In genomic region chr1:165659581-165659895, GRCh38 we compare ENCODE assay signal across 29 cellular contexts. TPM values are rescaled to one million over a fixed set of nuclear protein-coding genes. Genes with fewer than 3 reads are reported as not detected.
DNase-seq lines count a peak whose midpoint lies in the region; ATAC-seq and TF ChIP-seq lines count a peak whose summit lies in the region.
"Had no signal": no experiment of that assay in that cellular context is flagged by ENCODE, and none has a peak within 500 bp of the region (broad histone marks: within the 10 kb centered on the region; RNA-seq: fewer than 3 reads in every experiment).

No MANE protein-coding gene starts in this region.

- H3K27me3 ChIP-seq in IMR-90 (ENCODE audit: control insufficient read depth, insufficient read depth, low read length) (no peaks in the 10 kb centered on the region), neuronal stem cell (ENCODE audit: control insufficient read depth in 3 of 3, insufficient read depth in 3 of 3, low read depth in 1 of 3, low read length in 3 of 3) (no peaks in the 10 kb centered on the region)
- H3K27me3 ChIP-seq: gastroesophageal sphincter, sigmoid colon, testis had no signal

- no peaks in the 10 kb centered on the region for H3K4me1 ChIP-seq in IMR-90 (ENCODE audit: control insufficient read depth, insufficient read depth, low read length)
- H3K4me1 ChIP-seq in neuronal stem cell (ENCODE audit: control insufficient read depth in 2 of 2, insufficient read depth in 1 of 2, low read depth in 1 of 2, low read length in 2 of 2), result no peaks in the 10 kb centered on the region
- H3K4me1 ChIP-seq: gastroesophageal sphincter, prostate gland, sigmoid colon had no signal

- H2BK5ac ChIP-seq in IMR-90 (ENCODE audit: low read depth, low read length, poor library complexity, severe bottlenecking) (no peak overlapping the region), neuronal stem cell (ENCODE audit: low read length) (no peak overlapping the region)

- no peak overlapping the region for H2AK5ac ChIP-seq in IMR-90 (ENCODE audit: low read depth, low read length)
- H2AK5ac ChIP-seq in neuronal stem cell (ENCODE audit: low read depth, low read length), result no peak overlapping the region

- no peak for TF ChIP-seq CTCF in activated CD8-positive, alpha-beta T cell treated with anti-CD3 and anti-CD28 coated beads for 36 hours (IDR thresholded peaks at IDR 0.05)
- TF ChIP-seq CTCF in IMR-90 (conservative IDR thresholded peaks at IDR 0.05; ENCODE audit: low read depth, low read length), result no peak
- TF ChIP-seq CTCF in Calu3 (IDR thresholded peaks at IDR 0.05; ENCODE audit: unreplicated experiment), result no peak

- no peak overlapping the region for H3K18ac ChIP-seq in IMR-90 (ENCODE audit: low read depth, low read length)
- no peak overlapping the region for H3K18ac ChIP-seq in neuronal stem cell (ENCODE audit: low read length)

- TF ChIP-seq POLR2A in IMR-90 (IDR thresholded peaks at IDR 0.05; ENCODE audit: low read depth, low read length), result no peak

- H3K56ac ChIP-seq in IMR-90 (ENCODE audit: extremely low read depth, insufficient read depth, low read length), result no peak overlapping the region

- peak overlapping the region; percentile 9 for H3K27ac Mint-ChIP-seq in activated CD8-positive, alpha-beta T cell treated with anti-CD3 and anti-CD28 coated beads for 36 hours
- H3K27ac Mint-ChIP-seq in activated CD8-positive, alpha-beta T cell treated with anti-CD3 and anti-CD28 coated beads, Interleukin-2, amount 10 ng/mL, durations not matched to agents 7 days and 5 days, result no peak overlapping the region
- H3K27ac Mint-ChIP-seq in Calu3 (ENCODE audit: unreplicated experiment), result no peak overlapping the region
- H3K27ac Mint-ChIP-seq: activated T-helper 2 cell treated with anti-CD3 and anti-CD28 coated beads, Interferon-gamma antibody, Interleukin-2, Interleukin-4, amounts not matched to agents 10 μg/mL and 5 μg/mL and 100 μg/mL, durations not matched to agents 14 hours and 24 hours and 36 hours had no signal

- no peak overlapping the region for H3K4me2 ChIP-seq in IMR-90 (ENCODE audit: low read depth, low read length)
- no peak overlapping the region for H3K4me2 ChIP-seq in neuronal stem cell (ENCODE audit: insufficient read depth, low read length, poor library complexity, severe bottlenecking)

- TF ChIP-seq RAD21 in IMR-90 (IDR thresholded peaks at IDR 0.05; ENCODE audit: low read length), result no peak

- BruUV-seq in IMR-90 (replicated peaks; lab: Mats Ljungman, UMichigan) (no TSS peak), Calu3 (replicated peaks; lab: Mats Ljungman, UMichigan) (no TSS peak)

- H3K9me3 Mint-ChIP-seq in activated CD8-positive, alpha-beta T cell treated with anti-CD3 and anti-CD28 coated beads for 36 hours, result no peaks in the 10 kb centered on the region
- no peaks in the 10 kb centered on the region for H3K9me3 Mint-ChIP-seq in activated CD8-positive, alpha-beta T cell treated with anti-CD3 and anti-CD28 coated beads, Interleukin-2, amount 10 ng/mL, durations not matched to agents 7 days and 5 days (ENCODE audit: insufficient read depth)
- no peaks in the 10 kb centered on the region for H3K9me3 Mint-ChIP-seq in Calu3 (ENCODE audit: low read depth, unreplicated experiment)
- H3K9me3 Mint-ChIP-seq: activated T-helper 2 cell treated with anti-CD3 and anti-CD28 coated beads, Interferon-gamma antibody, Interleukin-2, Interleukin-4, amounts not matched to agents 10 μg/mL and 5 μg/mL and 100 μg/mL, durations not matched to agents 14 hours and 24 hours and 36 hours; CD8-positive, alpha-beta memory T cell; central memory CD8-positive, alpha-beta T cell; neural crest cell had no signal

- no peak for DNase-seq in activated CD8-positive, alpha-beta T cell treated with anti-CD3 and anti-CD28 coated beads for 36 hours
- DNase-seq in activated CD8-positive, alpha-beta T cell treated with anti-CD3 and anti-CD28 coated beads, Interleukin-2, amount 10 ng/mL, durations not matched to agents 7 days and 5 days, result no peak
- no peak for DNase-seq in IMR-90
- DNase-seq in iPS DF 19.7 (ENCODE audit: low read depth, low spot score), result peak; percentile 60
- peak; percentile 8 for DNase-seq in neuronal stem cell (ENCODE audit: low spot score)
- DNase-seq in Calu3, result no peak
- DNase-seq in left ventricle myocardium superior, result no peak
- no peak for DNase-seq in NCI-H1694 (lab: John Stamatoyannopoulos, UW)
- DNase-seq: activated CD4-positive, alpha-beta T cell treated with anti-CD3 and anti-CD28 coated beads, Interleukin-2, amount 50 U/mL, for 1 hour; CD8-positive, alpha-beta memory T cell; dermis blood vessel endothelial cell; hippocampal formation; mammary epithelial cell; NCI-H1105; NCI-H1930; NCI-H526; SIG-M5; sigmoid colon; stimulated activated CD4-positive, alpha-beta T cell treated with anti-CD3 and anti-CD28 coated beads, Interleukin-15, amount 100 ng/mL, for 24 hours; stimulated activated naive CD4-positive, alpha-beta T cell treated with Interleukin-2 at 50 U/mL for 16 hours; SW 1271; testis had no signal

- H2BK120ac ChIP-seq in IMR-90 (ENCODE audit: low read depth, low read length) (no peak overlapping the region), neuronal stem cell (ENCODE audit: low read depth, low read length) (no peak overlapping the region)

- H3K27ac ChIP-seq in IMR-90 (ENCODE audit: insufficient read depth, low read length) (no peak overlapping the region), neuronal stem cell (replicated peaks; ENCODE audit: low read length) (no peak overlapping the region)
- H3K27ac ChIP-seq: 22Rv1, prostate gland, sigmoid colon, testis had no signal

- no CpG with 5 or more reads among the region's 3 CpGs for WGBS in IMR-90 (ENCODE audit: extremely low coverage in 2 of 2, insufficient read length in 1 of 2), 2 experiments
- WGBS in neuronal stem cell (ENCODE audit: extremely low coverage in 2 of 2, insufficient read length in 2 of 2, insufficient replicate concordance in 1 of 2), 2 donors, result no CpG with 5 or more reads among the region's 3 CpGs

- CTCF ChIA-PET in activated CD8-positive, alpha-beta T cell treated with anti-CD3 and anti-CD28 coated beads for 36 hours (lab: Charles Lee), result no interaction called here
- CTCF ChIA-PET in activated CD8-positive, alpha-beta T cell treated with anti-CD3 and anti-CD28 coated beads, Interleukin-2, amount 10 ng/mL, durations not matched to agents 7 days and 5 days (lab: Charles Lee), result no interaction called here
- CTCF ChIA-PET in IMR-90 (lab: Yijun Ruan, JAX), result no interaction called here
- CTCF ChIA-PET in Calu3 (lab: Charles Lee), result interaction anchor here (1.2 kb wide), 1 partner anchor 530 kb away, joined by 4 read pairs; no protein-coding TSS in a partner anchor

- dilution Hi-C loops in IMR-90 (cut with HindIII; ENCODE audit: low sequenced_read_pairs, unreplicated experiment), result no loop called here

- H3K79me1 ChIP-seq in IMR-90 (ENCODE audit: low read depth in 1 of 2, low read length in 2 of 2) (peaks cover 0 to 4% of the 10 kb centered on the region in 2 experiments; a peak in 1 of 4 replicates), neuronal stem cell (ENCODE audit: low read depth, low read length) (no peaks in the 10 kb centered on the region)

- intact Hi-C loops in activated CD8-positive, alpha-beta T cell treated with anti-CD3 and anti-CD28 coated beads for 36 hours (cut with micrococcal nuclease), result no loop called here
- intact Hi-C loops in IMR-90 (cut with micrococcal nuclease), result no loop called here
- intact Hi-C loops in Calu3 (cut with micrococcal nuclease; ENCODE audit: unreplicated experiment), result no loop called here
- intact Hi-C loops in left ventricle myocardium superior (cut with micrococcal nuclease), result no loop called here

- POLR2A ChIA-PET in activated CD8-positive, alpha-beta T cell treated with anti-CD3 and anti-CD28 coated beads for 36 hours (lab: Charles Lee), result interaction anchor here (0.6 kb wide), 1 partner anchor 93 kb away, joined by 3 read pairs; no protein-coding TSS in a partner anchor
- POLR2A ChIA-PET in activated CD8-positive, alpha-beta T cell treated with anti-CD3 and anti-CD28 coated beads, Interleukin-2, amount 10 ng/mL, durations not matched to agents 7 days and 5 days (lab: Charles Lee), result no interaction called here
- POLR2A ChIA-PET in IMR-90 (lab: Charles Lee; ENCODE audit: unreplicated experiment), result no interaction called here

- no peak overlapping the region for H4K91ac ChIP-seq in IMR-90 (ENCODE audit: insufficient read depth, low read depth, low read length)
- H4K91ac ChIP-seq in neuronal stem cell (ENCODE audit: low read depth, low read length, poor library complexity), result no peak overlapping the region

- H3K9ac ChIP-seq in IMR-90 (ENCODE audit: low read depth, low read length) (no peak overlapping the region), neuronal stem cell (ENCODE audit: low read depth, low read length, poor library complexity) (no peak overlapping the region)

- H4K8ac ChIP-seq in IMR-90 (ENCODE audit: low read depth in 2 of 2, low read length in 2 of 2) (no peak overlapping the region), neuronal stem cell (ENCODE audit: low read depth, low read length) (no peak overlapping the region)

- H3K9me3 ChIP-seq in IMR-90 (ENCODE audit: control insufficient read depth, insufficient read depth, low read length), result no peaks in the 10 kb centered on the region
- no peaks in the 10 kb centered on the region for H3K9me3 ChIP-seq in neuronal stem cell (replicated peaks in 1 of 2; ENCODE audit: control insufficient read depth in 2 of 2, insufficient read depth in 1 of 2, low read depth in 1 of 2, low read length in 2 of 2)
- H3K9me3 ChIP-seq: gastroesophageal sphincter, prostate gland, sigmoid colon, testis had no signal

- H3K4ac ChIP-seq in IMR-90 (ENCODE audit: low read depth, low read length) (no peak overlapping the region), neuronal stem cell (ENCODE audit: low read length) (no peak overlapping the region)

- H3K4me1 Mint-ChIP-seq in activated CD8-positive, alpha-beta T cell treated with anti-CD3 and anti-CD28 coated beads for 36 hours (ENCODE audit: low read depth), result no peaks in the 10 kb centered on the region
- no peaks in the 10 kb centered on the region for H3K4me1 Mint-ChIP-seq in activated CD8-positive, alpha-beta T cell treated with anti-CD3 and anti-CD28 coated beads, Interleukin-2, amount 10 ng/mL, durations not matched to agents 7 days and 5 days (ENCODE audit: low read depth)
- no peaks in the 10 kb centered on the region for H3K4me1 Mint-ChIP-seq in Calu3 (ENCODE audit: low read depth, unreplicated experiment)
- H3K4me1 Mint-ChIP-seq: CD8-positive, alpha-beta memory T cell; central memory CD8-positive, alpha-beta T cell; neural crest cell had no signal

- H3K27me3 Mint-ChIP-seq in activated CD8-positive, alpha-beta T cell treated with anti-CD3 and anti-CD28 coated beads for 36 hours, result no peaks in the 10 kb centered on the region
- H3K27me3 Mint-ChIP-seq in activated CD8-positive, alpha-beta T cell treated with anti-CD3 and anti-CD28 coated beads, Interleukin-2, amount 10 ng/mL, durations not matched to agents 7 days and 5 days (ENCODE audit: low read depth), result no peaks in the 10 kb centered on the region
- no peaks in the 10 kb centered on the region for H3K27me3 Mint-ChIP-seq in Calu3 (ENCODE audit: unreplicated experiment)
- H3K27me3 Mint-ChIP-seq: CD8-positive, alpha-beta memory T cell; central memory CD8-positive, alpha-beta T cell had no signal

- H2AK9ac ChIP-seq in IMR-90 (replicated peaks; ENCODE audit: low read depth, low read length, poor library complexity), result no peak overlapping the region

- no peak overlapping the region for H2BK12ac ChIP-seq in neuronal stem cell (ENCODE audit: low read length)

- no peak for ATAC-seq in activated CD8-positive, alpha-beta T cell treated with anti-CD3 and anti-CD28 coated beads for 36 hours
- ATAC-seq in activated CD8-positive, alpha-beta T cell treated with anti-CD3 and anti-CD28 coated beads, Interleukin-2, amount 10 ng/mL, durations not matched to agents 7 days and 5 days, result no peak
- ATAC-seq in IMR-90 (ENCODE audit: low read depth) (peak; percentile 38), left ventricle myocardium superior (no peak)
- ATAC-seq: gastroesophageal sphincter, K562 had no signal

- H3K14ac ChIP-seq in IMR-90 (replicated peaks; ENCODE audit: low read depth, low read length), result no peak overlapping the region
- no peak overlapping the region for H3K14ac ChIP-seq in neuronal stem cell (ENCODE audit: low read length)

- no peak overlapping the region for H2BK15ac ChIP-seq in IMR-90 (ENCODE audit: low read depth, low read length)
- H2BK15ac ChIP-seq in neuronal stem cell (ENCODE audit: low read length), result no peak overlapping the region

- no peak overlapping the region for H2BK20ac ChIP-seq in IMR-90 (ENCODE audit: low read depth, low read length)

- peaks cover 2% of the 10 kb centered on the region for H3K9me1 ChIP-seq in IMR-90 (ENCODE audit: insufficient read depth, low read length)

- H2AFZ ChIP-seq in IMR-90 (replicated peaks; ENCODE audit: low read length, poor library complexity) (no peak overlapping the region), neuronal stem cell (ENCODE audit: low read length) (no peak overlapping the region)

- no peaks in the 10 kb centered on the region for H4K20me1 ChIP-seq in IMR-90 (ENCODE audit: insufficient read depth, low read length)

- no peak overlapping the region for H3K23ac ChIP-seq in IMR-90 (ENCODE audit: low read depth, low read length)
- no peak overlapping the region for H3K23ac ChIP-seq in neuronal stem cell (ENCODE audit: low read depth, low read length, poor library complexity)

- H3K4me3 ChIP-seq in IMR-90 (ENCODE audit: insufficient read depth, low read depth, low read length) (no peak overlapping the region), neuronal stem cell (ENCODE audit: low read length in 2 of 2) (no peak overlapping the region)
- H3K4me3 ChIP-seq: gastroesophageal sphincter, K562, prostate gland, sigmoid colon, testis had no signal

- in situ Hi-C loops in IMR-90 (cut with MboI; ENCODE audit: low sequenced_read_pairs), result no loop called here

- H4K5ac ChIP-seq in IMR-90 (ENCODE audit: low read depth, low read length), result no peak overlapping the region

- H3K36me3 ChIP-seq in IMR-90 (ENCODE audit: control insufficient read depth, insufficient read depth, low read length) (peaks cover 38% of the 10 kb centered on the region), neuronal stem cell (replicated peaks in 1 of 2; ENCODE audit: control insufficient read depth in 2 of 2, insufficient read depth in 2 of 2, low read length in 2 of 2) (peaks cover 17 to 86% of the 10 kb centered on the region in 2 donors)

- H3K4me3 Mint-ChIP-seq in activated CD8-positive, alpha-beta T cell treated with anti-CD3 and anti-CD28 coated beads for 36 hours, result no peak overlapping the region
- H3K4me3 Mint-ChIP-seq in activated CD8-positive, alpha-beta T cell treated with anti-CD3 and anti-CD28 coated beads, Interleukin-2, amount 10 ng/mL, durations not matched to agents 7 days and 5 days, result no peak overlapping the region
- no peak overlapping the region for H3K4me3 Mint-ChIP-seq in Calu3 (ENCODE audit: low read depth, unreplicated experiment)
- H3K4me3 Mint-ChIP-seq: CD8-positive, alpha-beta memory T cell; central memory CD8-positive, alpha-beta T cell; neural crest cell had no signal

- peaks cover 18% of the 10 kb centered on the region for H3K36me3 Mint-ChIP-seq in activated CD8-positive, alpha-beta T cell treated with anti-CD3 and anti-CD28 coated beads for 36 hours (ENCODE audit: low read depth)
- peaks cover 34% of the 10 kb centered on the region for H3K36me3 Mint-ChIP-seq in activated CD8-positive, alpha-beta T cell treated with anti-CD3 and anti-CD28 coated beads, Interleukin-2, amount 10 ng/mL, durations not matched to agents 7 days and 5 days (ENCODE audit: low read depth)
- peaks cover 19% of the 10 kb centered on the region for H3K36me3 Mint-ChIP-seq in Calu3 (ENCODE audit: insufficient read depth, unreplicated experiment)

RNA-seq across cellular contexts. Expression of gene MGST3, which starts 28.5 kb away (rescaled TPM):
- total RNA-seq in activated CD8-positive, alpha-beta T cell treated with anti-CD3 and anti-CD28 coated beads for 36 hours, result 10 to 100 TPM; 23.8 to 26.1 TPM
- total RNA-seq in activated CD8-positive, alpha-beta T cell treated with anti-CD3 and anti-CD28 coated beads, Interleukin-2, amount 10 ng/mL, durations not matched to agents 7 days and 5 days, result 10 to 100 TPM; 30.9 to 33.0 TPM
- total RNA-seq in IMR-90 (2012; rRNA removed) (132 and 159 TPM in 2 replicates), Calu3 (2022) (136 and 139 TPM in 2 replicates), left ventricle myocardium superior (648 TPM)
- 213 and 284 TPM in 2 replicates for polyA plus RNA-seq in IMR-90 (2012; rRNA removed)
- polyA plus RNA-seq in IMR-90 (2012; cell fraction: cytosol; rRNA removed), result 205 and 256 TPM in 2 replicates
- polyA plus RNA-seq in IMR-90 (2012; cell fraction: nucleus; rRNA removed; ENCODE audit: low replicate concordance), result 46.8 and 155 TPM in 2 replicates
- polyA plus RNA-seq in neuronal stem cell (2013, experiment 1 of 2), result 164 TPM
- 164 TPM for polyA plus RNA-seq in neuronal stem cell (2013, experiment 2 of 2)

RNA-seq across cellular contexts. Expression of gene ALDH9A1, which starts 38.8 kb away (rescaled TPM):
- 10 to 100 TPM; 25.6 to 28.2 TPM for total RNA-seq in activated CD8-positive, alpha-beta T cell treated with anti-CD3 and anti-CD28 coated beads for 36 hours
- 10 to 100 TPM; 42.7 to 48.2 TPM for total RNA-seq in activated CD8-positive, alpha-beta T cell treated with anti-CD3 and anti-CD28 coated beads, Interleukin-2, amount 10 ng/mL, durations not matched to agents 7 days and 5 days
- total RNA-seq in IMR-90 (2012; rRNA removed) (43.7 and 101 TPM in 2 replicates), Calu3 (2022) (54.6 and 57.0 TPM in 2 replicates), left ventricle myocardium superior (56.3 TPM)
- 40.1 and 43.5 TPM in 2 replicates for polyA plus RNA-seq in IMR-90 (2012; rRNA removed)
- polyA plus RNA-seq in IMR-90 (2012; cell fraction: cytosol; rRNA removed), result 12.9 and 19.0 TPM in 2 replicates
- polyA plus RNA-seq in IMR-90 (2012; cell fraction: nucleus; rRNA removed; ENCODE audit: low replicate concordance), result 8.8 and 44.9 TPM in 2 replicates
- polyA plus RNA-seq in neuronal stem cell (2013, experiment 1 of 2), result 40.5 TPM
- polyA plus RNA-seq in neuronal stem cell (2013, experiment 2 of 2), result 42.0 TPM

Comparison
In these comparisons a context has a peak if more than half of its experiments do, and no peak if none do; other contexts are left out.
1. DNase-seq: peak in iPS DF 19.7 (single experiment) and neuronal stem cell (single experiment); none in activated CD8-positive, alpha-beta T cell treated with anti-CD3 and anti-CD28 coated beads for 36 hours (single experiment), activated CD8-positive, alpha-beta T cell treated with anti-CD3 and anti-CD28 coated beads, Interleukin-2, amount 10 ng/mL, durations not matched to agents 7 days and 5 days (single experiment), IMR-90 (single experiment), Calu3 (single experiment), left ventricle myocardium superior (single experiment) and NCI-H1694 (single experiment).